Comparison of ENCODE assay signal across 8 cellular contexts in genomic region chr7:2843711-2844152, GRCh38. TPM values are rescaled to one million over a fixed set of nuclear protein-coding genes. Genes with fewer than 3 reads are reported as not detected.
A peak's percentile ranks its signal among the peaks of the same experiment; 100 is the strongest.
DNase-seq lines count a peak whose midpoint lies in the region; ATAC-seq and TF ChIP-seq lines count a peak whose summit lies in the region.

No MANE protein-coding gene starts in this region.

- no peaks in the 10 kb centered on the region for H3K9me3 Mint-ChIP-seq in activated naive CD8-positive, alpha-beta T cell treated with anti-CD3 and anti-CD28 coated beads for 36 hours

- peaks cover 15% of the 10 kb centered on the region for H3K4me1 ChIP-seq in hepatocyte (ENCODE audit: insufficient read depth)

- peak overlapping the region; percentile 70 for H3K4me3 Mint-ChIP-seq in activated naive CD8-positive, alpha-beta T cell treated with anti-CD3 and anti-CD28 coated beads for 36 hours

- H3K36me3 ChIP-seq in hepatocyte (replicated peaks; ENCODE audit: insufficient read depth, low read depth), result no peaks in the 10 kb centered on the region

- no peaks in the 10 kb centered on the region for H3K9me2 ChIP-seq in hepatocyte (replicated peaks; ENCODE audit: insufficient read depth)

- H3K27ac ChIP-seq in hepatocyte, result no peak overlapping the region

- peak overlapping the region; percentile 51 for H2AFZ ChIP-seq in hepatocyte

- H3K4me2 ChIP-seq in hepatocyte, result peak overlapping the region; percentile 97

- peaks cover 28% of the 10 kb centered on the region for H3K4me1 Mint-ChIP-seq in activated naive CD8-positive, alpha-beta T cell treated with anti-CD3 and anti-CD28 coated beads for 36 hours

- H3K36me3 Mint-ChIP-seq in activated naive CD8-positive, alpha-beta T cell treated with anti-CD3 and anti-CD28 coated beads for 36 hours, result peaks cover 9% of the 10 kb centered on the region

- H3K27me3 ChIP-seq in hepatocyte, result no peaks in the 10 kb centered on the region

- H3K9me3 ChIP-seq in hepatocyte (ENCODE audit: low read depth), result no peaks in the 10 kb centered on the region

- H3K79me2 ChIP-seq in hepatocyte, result peaks cover 49% of the 10 kb centered on the region

- H3K27me3 Mint-ChIP-seq in activated naive CD8-positive, alpha-beta T cell treated with anti-CD3 and anti-CD28 coated beads for 36 hours, result no peaks in the 10 kb centered on the region

- peaks cover 8% of the 10 kb centered on the region for H4K20me1 ChIP-seq in hepatocyte (ENCODE audit: insufficient read depth, poor library complexity, severe bottlenecking)

- H3K4me3 ChIP-seq in hepatocyte (peak overlapping the region; percentile 78), skeletal muscle cell (ENCODE audit: low read depth, low read length) (peak overlapping the region; percentile 74)

- no peak overlapping the region for H3K27ac Mint-ChIP-seq in activated naive CD8-positive, alpha-beta T cell treated with anti-CD3 and anti-CD28 coated beads for 36 hours

- peak; percentile 81 for DNase-seq in AG08396 (ENCODE audit: low spot score)
- peak; percentile 80 for DNase-seq in NCI-H69 (lab: John Stamatoyannopoulos, UW)
- peak; percentile 38 for DNase-seq in activated naive CD8-positive, alpha-beta T cell treated with anti-CD3 and anti-CD28 coated beads for 36 hours
- peak; percentile 64 for DNase-seq in hepatocyte (ENCODE audit: low spot score)
- DNase-seq in skeletal muscle cell (ENCODE audit: low read depth), result no peak
- DNase-seq in GM19240 (ENCODE audit: insufficient read length, low spot score), result no peak
- DNase-seq in NCI-H524 treated with DMSO at 0.1 percent for 48 hours (lab: John Stamatoyannopoulos, UW), result no peak

- ATAC-seq in GM21447 (IDR thresholded peaks at IDR 0.05; ENCODE audit: unreplicated experiment), result peak; percentile 14

- no peak for TF ChIP-seq CTCF in hepatocyte (IDR thresholded peaks at IDR 0.05; ENCODE audit: poor library complexity)

- WGBS in hepatocyte (ENCODE audit: low lambda C conversion rate, missing lambda C conversion rate), result 2% methylated on average over 6 of the region's 64 CpGs

RNA-seq across cellular contexts. Expression of gene GNA12, which starts 0.4 kb away (rescaled TPM):
- total RNA-seq in activated naive CD8-positive, alpha-beta T cell treated with anti-CD3 and anti-CD28 coated beads for 36 hours, result 10 to 100 TPM; 15.1 to 17.9 TPM
- total RNA-seq in hepatocyte, result 28.4 and 54.8 TPM in 2 replicates
- 34.8 and 40.2 TPM in 2 replicates for polyA plus RNA-seq in hepatocyte

Comparison
In these comparisons a context has a peak if more than half of its experiments do, and no peak if none do; other contexts are left out.
1. DNase-seq: peak in AG08396 (single experiment), NCI-H69 (single experiment), activated naive CD8-positive, alpha-beta T cell treated with anti-CD3 and anti-CD28 coated beads for 36 hours (single experiment) and hepatocyte (single experiment); none in skeletal muscle cell (single experiment), GM19240 (single experiment) and NCI-H524 treated with DMSO at 0.1 percent for 48 hours (single experiment).